1 cellular context compared by ENCODE assay signal in the genomic region with DNA sequence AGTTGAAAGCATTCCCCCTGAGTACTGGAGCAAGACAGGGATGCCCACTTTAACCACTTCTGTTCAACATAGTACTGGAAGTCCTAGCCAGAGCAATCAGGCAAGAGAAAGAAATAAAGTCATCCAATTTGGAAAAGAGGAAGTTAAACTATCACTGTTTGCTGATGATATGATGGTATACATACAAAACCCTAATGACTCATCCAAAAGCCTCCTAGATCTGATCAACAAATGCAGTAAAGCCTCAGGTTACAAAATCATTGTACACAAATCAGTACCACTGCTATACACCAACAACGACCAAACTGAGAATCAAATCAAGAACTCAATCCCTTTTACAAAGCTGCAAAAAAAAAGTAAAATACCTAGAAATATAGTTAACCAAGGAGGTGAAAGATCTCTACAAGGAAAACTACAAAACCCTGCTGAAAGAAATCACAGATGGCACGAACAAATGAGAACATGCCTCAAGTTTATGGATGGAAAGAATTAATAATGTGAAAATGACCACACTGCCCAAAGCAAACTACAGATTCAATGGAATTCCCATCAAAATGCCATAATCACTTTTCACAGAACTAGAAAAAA.
TF ChIP-seq lines count a peak whose summit lies in the region.

No MANE protein-coding gene starts in this region.

TF ChIP-seq in IMR-90, 13 proteins besides CTCF, POLR2A, EP300 and RAD21 (continued from another document):
- TF ChIP-seq, protein P1, sequence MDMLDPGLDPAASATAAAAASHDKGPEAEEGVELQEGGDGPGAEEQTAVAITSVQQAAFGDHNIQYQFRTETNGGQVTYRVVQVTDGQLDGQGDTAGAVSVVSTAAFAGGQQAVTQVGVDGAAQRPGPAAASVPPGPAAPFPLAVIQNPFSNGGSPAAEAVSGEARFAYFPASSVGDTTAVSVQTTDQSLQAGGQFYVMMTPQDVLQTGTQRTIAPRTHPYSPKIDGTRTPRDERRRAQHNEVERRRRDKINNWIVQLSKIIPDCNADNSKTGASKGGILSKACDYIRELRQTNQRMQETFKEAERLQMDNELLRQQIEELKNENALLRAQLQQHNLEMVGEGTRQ (IDR thresholded peaks at IDR 0.05; ENCODE audit: low read depth, low read length), result no peak
- TF ChIP-seq FOS (IDR thresholded peaks at IDR 0.05; ENCODE audit: low read depth, low read length), result no peak
- no peak for TF ChIP-seq BHLHE40 (IDR thresholded peaks at IDR 0.05; ENCODE audit: low read depth, low read length)
- TF ChIP-seq CEBPB (IDR thresholded peaks at IDR 0.05; ENCODE audit: low read depth, low read length), result no peak
- TF ChIP-seq, protein P2, sequence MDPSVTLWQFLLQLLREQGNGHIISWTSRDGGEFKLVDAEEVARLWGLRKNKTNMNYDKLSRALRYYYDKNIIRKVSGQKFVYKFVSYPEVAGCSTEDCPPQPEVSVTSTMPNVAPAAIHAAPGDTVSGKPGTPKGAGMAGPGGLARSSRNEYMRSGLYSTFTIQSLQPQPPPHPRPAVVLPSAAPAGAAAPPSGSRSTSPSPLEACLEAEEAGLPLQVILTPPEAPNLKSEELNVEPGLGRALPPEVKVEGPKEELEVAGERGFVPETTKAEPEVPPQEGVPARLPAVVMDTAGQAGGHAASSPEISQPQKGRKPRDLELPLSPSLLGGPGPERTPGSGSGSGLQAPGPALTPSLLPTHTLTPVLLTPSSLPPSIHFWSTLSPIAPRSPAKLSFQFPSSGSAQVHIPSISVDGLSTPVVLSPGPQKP (IDR thresholded peaks at IDR 0.05; ENCODE audit: borderline replicate concordance, low read depth, low read length), result no peak
- TF ChIP-seq CHD1 (IDR thresholded peaks at IDR 0.05; ENCODE audit: low read depth, low read length), result no peak
